12 cellular contexts compared by ENCODE assay signal in genomic region chr19:39223703-39224279, GRCh38. TPM values are rescaled to one million over a fixed set of nuclear protein-coding genes. Genes with fewer than 3 reads are reported as not detected.
DNase-seq lines count a peak whose midpoint lies in the region; FAIRE-seq and TF ChIP-seq lines count a peak whose summit lies in the region.
"Had no signal": no experiment of that assay in that cellular context is flagged by ENCODE, and none has a peak within 500 bp of the region (broad histone marks: within the 10 kb centered on the region; RNA-seq: fewer than 3 reads in every experiment).

No MANE protein-coding gene starts in this region.

- H3K23ac ChIP-seq in mesendoderm (ENCODE audit: low read length), result no peak overlapping the region

- no peak overlapping the region for H3K56ac ChIP-seq in mesendoderm (ENCODE audit: low read length)

- H3K27ac Mint-ChIP-seq in activated CD4-positive, alpha-beta T cell treated with anti-CD3 and anti-CD28 coated beads, Interleukin-2, amount 10 ng/mL, durations not matched to agents 24 days and 14 days, result no peak overlapping the region

- peak; percentile 75 for DNase-seq in activated CD4-positive, alpha-beta T cell treated with anti-CD3 and anti-CD28 coated beads, Interleukin-2, amount 10 ng/mL, durations not matched to agents 24 days and 14 days
- no peak for DNase-seq in activated CD4-positive, alpha-beta T cell treated with anti-CD3 and anti-CD28 coated beads for 1 hour
- peak; percentile 25 for DNase-seq in LHCN-M2 (ENCODE audit: low read depth)
- peak; percentile 4 for DNase-seq in astrocyte of the cerebellum (ENCODE audit: low read depth)
- peak; percentile 49 for DNase-seq in mesendoderm
- no peak for DNase-seq in MV-4-11 (lab: John Stamatoyannopoulos, UW)
- no peak for DNase-seq in NCI-H345 (lab: John Stamatoyannopoulos, UW)
- DNase-seq in GM19239 (ENCODE audit: insufficient read length, low spot score), result no peak
- DNase-seq: activated T-cell treated with anti-CD3 and anti-CD28 coated beads, Interleukin-2, amount 50 U/mL, for 48 hours; effector CD8-positive, alpha-beta T cell; NCI-H187 treated with DMSO at 0.1 percent for 48 hours had no signal

- peaks cover 19% of the 10 kb centered on the region for H3K27me3 Mint-ChIP-seq in activated CD4-positive, alpha-beta T cell treated with anti-CD3 and anti-CD28 coated beads, Interleukin-2, amount 10 ng/mL, durations not matched to agents 24 days and 14 days

- no peak overlapping the region for H3K18ac ChIP-seq in mesendoderm (ENCODE audit: low read length)

- H3K4me2 ChIP-seq in mesendoderm (ENCODE audit: low read length), result no peak overlapping the region

- no CpG with 5 or more reads among the region's 4 CpGs for WGBS in mesendoderm (ENCODE audit: extremely low coverage, insufficient coverage, low lambda C conversion rate)

- H2BK120ac ChIP-seq in mesendoderm (ENCODE audit: low read depth, low read length), result no peak overlapping the region

- no peak for TF ChIP-seq CTCF in astrocyte of the cerebellum (IDR thresholded peaks at IDR 0.05; ENCODE audit: low read depth, low read length, missing control alignments)

- no peak overlapping the region for H3K4ac ChIP-seq in mesendoderm (ENCODE audit: low read depth, low read length)

- no peak overlapping the region for H4K5ac ChIP-seq in mesendoderm (ENCODE audit: low read length)

- no peaks in the 10 kb centered on the region for H3K79me2 ChIP-seq in mesendoderm (ENCODE audit: control insufficient read depth, insufficient read depth, low read length)

- no peaks in the 10 kb centered on the region for H3K36me3 ChIP-seq in mesendoderm (ENCODE audit: control insufficient read depth, insufficient read depth, low read length)

- H3K4me1 ChIP-seq in mesendoderm (ENCODE audit: control insufficient read depth, low read depth, low read length), result no peaks in the 10 kb centered on the region

- intact Hi-C loops in activated CD4-positive, alpha-beta T cell treated with anti-CD3 and anti-CD28 coated beads, Interleukin-2, amount 10 ng/mL, durations not matched to agents 24 days and 14 days (cut with micrococcal nuclease), result no loop called here

- H3K36me3 Mint-ChIP-seq in activated CD4-positive, alpha-beta T cell treated with anti-CD3 and anti-CD28 coated beads, Interleukin-2, amount 10 ng/mL, durations not matched to agents 24 days and 14 days (ENCODE audit: low read depth), result no peaks in the 10 kb centered on the region

- no peak for FAIRE-seq in GM19239 (lab: Jason Lieb, UNC)

- H3K4me1 Mint-ChIP-seq in activated CD4-positive, alpha-beta T cell treated with anti-CD3 and anti-CD28 coated beads, Interleukin-2, amount 10 ng/mL, durations not matched to agents 24 days and 14 days, result peaks cover 3% of the 10 kb centered on the region

- H4K8ac ChIP-seq in mesendoderm (ENCODE audit: low read depth, low read length), result no peak overlapping the region

- H3K27ac ChIP-seq in mesendoderm (ENCODE audit: low read depth, low read length), result no peak overlapping the region

- no peak overlapping the region for H2BK15ac ChIP-seq in mesendoderm (replicated peaks; ENCODE audit: low read depth)

- no peak overlapping the region for H2BK5ac ChIP-seq in mesendoderm (ENCODE audit: low read length)

- in situ Hi-C loops in astrocyte of the cerebellum (cut with HindIII; ENCODE audit: low sequenced_read_pairs), result no loop called here

- no peak overlapping the region for H3K9ac ChIP-seq in mesendoderm (ENCODE audit: low read length)

- H3K4me3 Mint-ChIP-seq in activated CD4-positive, alpha-beta T cell treated with anti-CD3 and anti-CD28 coated beads, Interleukin-2, amount 10 ng/mL, durations not matched to agents 24 days and 14 days, result no peak overlapping the region

- H3K4me3 ChIP-seq in astrocyte of the cerebellum (ENCODE audit: low read depth, low read length) (no peak overlapping the region), mesendoderm (ENCODE audit: low read length) (no peak overlapping the region)

- H2AK5ac ChIP-seq in mesendoderm (ENCODE audit: low read length), result no peak overlapping the region

- no peaks in the 10 kb centered on the region for H3K9me3 Mint-ChIP-seq in activated CD4-positive, alpha-beta T cell treated with anti-CD3 and anti-CD28 coated beads, Interleukin-2, amount 10 ng/mL, durations not matched to agents 24 days and 14 days

- H3K79me1 ChIP-seq in mesendoderm (ENCODE audit: low read length), result no peaks in the 10 kb centered on the region

- H3K27me3 ChIP-seq in mesendoderm (ENCODE audit: insufficient read depth, low read length, poor library complexity), result no peaks in the 10 kb centered on the region

RNA-seq across cellular contexts. Expression of gene SYCN, which starts 19.7 kb away (rescaled TPM):
- not detected in 2 replicates for total RNA-seq in activated CD4-positive, alpha-beta T cell treated with anti-CD3 and anti-CD28 coated beads, Interleukin-2, amount 10 ng/mL, durations not matched to agents 24 days and 14 days
- total RNA-seq in LHCN-M2 (2014; rRNA removed), result not detected in 2 replicates
- not detected for polyA plus RNA-seq in LHCN-M2 (2012)
- polyA plus RNA-seq in mesendoderm (2013, experiment 1 of 2), result not detected
- not detected for polyA plus RNA-seq in mesendoderm (2013, experiment 2 of 2)
- total RNA-seq: kidney epithelial cell had no signal

RNA-seq across cellular contexts. Expression of gene IFNL3, which starts 21.0 kb away (rescaled TPM):
- total RNA-seq in activated CD4-positive, alpha-beta T cell treated with anti-CD3 and anti-CD28 coated beads, Interleukin-2, amount 10 ng/mL, durations not matched to agents 24 days and 14 days, result not detected in 2 replicates
- total RNA-seq in LHCN-M2 (2014; rRNA removed), result not detected in 2 replicates
- polyA plus RNA-seq in LHCN-M2 (2012), result not detected
- polyA plus RNA-seq in mesendoderm (2013, experiment 1 of 2), result not detected
- polyA plus RNA-seq in mesendoderm (2013, experiment 2 of 2), result not detected
- total RNA-seq: kidney epithelial cell had no signal

RNA-seq across cellular contexts. Expression of gene IFNL4, which starts 24.9 kb away (rescaled TPM):
- not detected in 2 replicates for total RNA-seq in activated CD4-positive, alpha-beta T cell treated with anti-CD3 and anti-CD28 coated beads, Interleukin-2, amount 10 ng/mL, durations not matched to agents 24 days and 14 days
- total RNA-seq in LHCN-M2 (2014; rRNA removed), result not detected in 2 replicates
- polyA plus RNA-seq in LHCN-M2 (2012), result not detected
- not detected for polyA plus RNA-seq in mesendoderm (2013, experiment 1 of 2)
- 0.03 TPM for polyA plus RNA-seq in mesendoderm (2013, experiment 2 of 2)
- total RNA-seq: kidney epithelial cell had no signal

RNA-seq across cellular contexts. Expression of gene NCCRP1, which starts 27.0 kb away (rescaled TPM):
- not detected in 2 replicates for total RNA-seq in activated CD4-positive, alpha-beta T cell treated with anti-CD3 and anti-CD28 coated beads, Interleukin-2, amount 10 ng/mL, durations not matched to agents 24 days and 14 days
- not detected in 2 replicates for total RNA-seq in LHCN-M2 (2014; rRNA removed)
- polyA plus RNA-seq in LHCN-M2 (2012), result not detected
- polyA plus RNA-seq in mesendoderm (2013, experiment 1 of 2), result 0.45 TPM
- polyA plus RNA-seq in mesendoderm (2013, experiment 2 of 2), result 0.39 TPM

RNA-seq across cellular contexts. Expression of gene IFNL2, which starts 44.4 kb away (rescaled TPM):
- total RNA-seq in activated CD4-positive, alpha-beta T cell treated with anti-CD3 and anti-CD28 coated beads, Interleukin-2, amount 10 ng/mL, durations not matched to agents 24 days and 14 days, result not detected in 2 replicates
- not detected in 2 replicates for total RNA-seq in LHCN-M2 (2014; rRNA removed)
- polyA plus RNA-seq in LHCN-M2 (2012), result not detected
- polyA plus RNA-seq in mesendoderm (2013, experiment 1 of 2), result not detected
- not detected for polyA plus RNA-seq in mesendoderm (2013, experiment 2 of 2)
- total RNA-seq: kidney epithelial cell had no signal

Comparison
In these comparisons a context has a peak if more than half of its experiments do, and no peak if none do; other contexts are left out.
1. DNase-seq: peak in activated CD4-positive, alpha-beta T cell treated with anti-CD3 and anti-CD28 coated beads, Interleukin-2, amount 10 ng/mL, durations not matched to agents 24 days and 14 days (single experiment), LHCN-M2 (single experiment), astrocyte of the cerebellum (single experiment) and mesendoderm (single experiment); none in activated CD4-positive, alpha-beta T cell treated with anti-CD3 and anti-CD28 coated beads for 1 hour (single experiment), MV-4-11 (single experiment), NCI-H345 (single experiment) and GM19239 (single experiment).